In the genomic region with DNA sequence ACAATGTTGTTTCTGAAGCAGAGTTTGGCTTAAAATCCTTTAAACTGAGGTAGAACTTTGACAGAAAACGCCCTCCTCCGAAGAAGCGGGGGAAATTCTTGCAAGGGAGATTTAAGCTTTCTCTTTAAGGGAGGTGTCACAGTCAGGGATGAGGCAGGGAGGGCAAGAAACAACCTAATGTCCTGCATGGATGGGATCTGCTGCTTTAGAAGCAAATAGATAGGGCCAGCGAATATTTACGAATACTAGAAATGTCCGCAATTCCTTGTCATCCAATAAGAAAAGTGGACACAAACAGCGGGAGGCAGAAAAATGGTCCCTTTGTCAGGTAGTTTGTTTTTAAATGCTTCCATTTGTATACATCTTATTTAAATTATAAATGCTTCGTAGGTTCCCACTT, we compare ENCODE assay signal across 14 cellular contexts. TPM values are rescaled to one million over a fixed set of nuclear protein-coding genes. Genes with fewer than 3 reads are reported as not detected.
DNase-seq lines count a peak whose midpoint lies in the region; ATAC-seq and TF ChIP-seq lines count a peak whose summit lies in the region.
"Had no signal": no experiment of that assay in that cellular context is flagged by ENCODE, and none has a peak within 500 bp of the region (broad histone marks: within the 10 kb centered on the region; RNA-seq: fewer than 3 reads in every experiment).

No MANE protein-coding gene starts in this region.

- H3K9me3 Mint-ChIP-seq in nephron progenitor cell = no peaks in the 10 kb centered on the region
- H3K9me3 Mint-ChIP-seq: activated T-cell treated with anti-CD3 and anti-CD28 coated beads, Interleukin-2, amount 50 U/mL, for 72 hours; memory B cell had no signal

- H3K9me3 ChIP-seq in cardiac muscle cell (ENCODE audit: low read depth) = no peaks in the 10 kb centered on the region
- no peaks in the 10 kb centered on the region for H3K9me3 ChIP-seq in uterus

- H3K4me3 ChIP-seq in cardiac muscle cell (peak overlapping the region; percentile 94), epithelial cell of esophagus (ENCODE audit: low read length) (peak overlapping the region; percentile 68), uterus (peak overlapping the region; percentile 80 to 97)

- intact Hi-C loops in left ventricle myocardium superior (cut with micrococcal nuclease) = no loop called here
- intact Hi-C loops in uterus (cut with DNase I; ENCODE audit: low total_unique reads) = no loop called here

- H3K36me3 Mint-ChIP-seq in nephron progenitor cell (ENCODE audit: low read depth) = peaks cover 55% of the 10 kb centered on the region
- H3K36me3 Mint-ChIP-seq: memory B cell had no signal

- no peak for DNase-seq in cardiac muscle cell (ENCODE audit: low read depth in 1 of 2, low spot score in 1 of 2)
- no peak for DNase-seq in left ventricle myocardium superior
- no peak for DNase-seq in epithelial cell of esophagus (ENCODE audit: low read depth)
- no peak for DNase-seq in nephron progenitor cell
- DNase-seq in uterus = no peak
- no peak for DNase-seq in NCI-H82 treated with DMSO at 0.1 percent for 48 hours (lab: John Stamatoyannopoulos, UW; ENCODE audit: unreplicated experiment)
- DNase-seq in GM20000 (ENCODE audit: low spot score) = no peak
- DNase-seq in foreskin melanocyte = no peak
- DNase-seq: ACHN; activated T-cell treated with anti-CD3 and anti-CD28 coated beads, Interleukin-2, amount 50 U/mL, for 72 hours; cerebellar nuclear complex; DMS79 treated with DMSO at 0.1 percent for 48 hours; NCI-H446 had no signal

- peak overlapping the region; percentile 93 for H3K4me3 Mint-ChIP-seq in nephron progenitor cell
- H3K4me3 Mint-ChIP-seq: activated T-cell treated with anti-CD3 and anti-CD28 coated beads, Interleukin-2, amount 50 U/mL, for 72 hours; memory B cell had no signal

- H3K27ac ChIP-seq in cardiac muscle cell = peak overlapping the region; percentile 99
- peak overlapping the region; percentile 96 to 100 for H3K27ac ChIP-seq in uterus

- H3K27me3 ChIP-seq in cardiac muscle cell (no peaks in the 10 kb centered on the region), uterus (no peaks in the 10 kb centered on the region)

- no peak for TF ChIP-seq POLR2A in uterus (IDR thresholded peaks at IDR 0.05)

- H3K4me1 Mint-ChIP-seq in nephron progenitor cell = peaks cover 65% of the 10 kb centered on the region
- H3K4me1 Mint-ChIP-seq: memory B cell had no signal

- H3K36me3 ChIP-seq in cardiac muscle cell = peaks cover 28% of the 10 kb centered on the region
- no peaks in the 10 kb centered on the region for H3K36me3 ChIP-seq in uterus

- no peak overlapping the region for H3K27ac Mint-ChIP-seq in nephron progenitor cell
- H3K27ac Mint-ChIP-seq: activated T-cell treated with anti-CD3 and anti-CD28 coated beads, Interleukin-2, amount 50 U/mL, for 72 hours; memory B cell had no signal

- no peak for ATAC-seq in left ventricle myocardium superior
- ATAC-seq: activated T-cell treated with anti-CD3 and anti-CD28 coated beads, Interleukin-2, amount 50 U/mL, for 72 hours had no signal

- TF ChIP-seq CTCF in cardiac muscle cell (IDR thresholded peaks at IDR 0.05; ENCODE audit: low read depth, low read length) = no peak
- TF ChIP-seq CTCF in epithelial cell of esophagus (IDR thresholded peaks at IDR 0.05; ENCODE audit: insufficient read depth, low read depth, low read length, missing control alignments) = no peak
- no peak for TF ChIP-seq CTCF in nephron progenitor cell (IDR thresholded peaks at IDR 0.05)
- TF ChIP-seq CTCF in uterus (IDR thresholded peaks at IDR 0.05) = no peak
- TF ChIP-seq CTCF in GM20000 (IDR thresholded peaks at IDR 0.05; ENCODE audit: extremely low read depth, missing control alignments) = no peak

- H3K4me1 ChIP-seq in cardiac muscle cell (ENCODE audit: low read depth) (peaks cover 53% of the 10 kb centered on the region), uterus (no peaks in the 10 kb centered on the region)

- H3K27me3 Mint-ChIP-seq in nephron progenitor cell (ENCODE audit: low read depth, poor library complexity) = peaks cover 4% of the 10 kb centered on the region

RNA-seq across cellular contexts. Expression of gene MEIS1, which starts 12.0 kb away (rescaled TPM):
- total RNA-seq in cardiac muscle cell (92.6 and 115 TPM in 2 replicates), left ventricle myocardium superior (40.8 TPM), uterus (100 to 1,000 TPM; 110 to 418 (median 233) TPM)
- 121 and 149 TPM in 2 replicates for polyA plus RNA-seq in cardiac muscle cell
